Comparison of ENCODE assay signal across 11 cellular contexts in the genomic region with DNA sequence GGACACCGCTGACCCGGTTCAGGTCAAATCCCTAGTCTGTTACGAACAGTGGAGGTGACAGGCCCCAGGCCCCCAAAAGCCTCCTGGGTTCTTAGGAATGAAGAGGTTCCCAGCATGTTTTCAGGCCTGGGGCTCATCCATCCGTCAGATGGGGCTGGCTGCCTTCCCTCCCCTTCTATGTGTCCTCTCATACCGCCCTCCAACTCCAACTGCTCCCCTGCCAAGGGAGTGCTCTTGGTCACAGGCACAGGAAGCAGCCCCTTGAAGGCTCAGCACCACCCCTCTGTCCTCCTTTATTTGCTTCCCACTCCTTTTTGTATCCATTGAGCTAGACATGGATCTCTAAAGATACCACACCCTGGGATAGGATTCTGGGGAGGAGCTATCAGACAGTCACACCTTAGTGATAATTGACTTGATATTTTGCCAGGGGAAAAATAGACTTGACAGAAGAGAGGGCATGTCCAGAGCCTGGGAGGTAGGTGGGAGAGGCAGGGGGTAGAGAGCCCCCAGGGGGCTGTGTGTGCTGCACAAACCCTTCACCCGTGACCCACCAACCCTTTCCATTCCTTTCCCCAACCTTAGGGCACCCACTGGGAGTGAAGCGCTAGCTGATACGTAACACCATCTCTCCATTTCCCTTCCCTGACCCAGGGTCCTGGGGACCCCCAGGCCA. TPM values are rescaled to one million over a fixed set of nuclear protein-coding genes. Genes with fewer than 3 reads are reported as not detected.
A peak's percentile ranks its signal among the peaks of the same experiment; 100 is the strongest.
DNase-seq lines count a peak whose midpoint lies in the region; ATAC-seq and TF ChIP-seq lines count a peak whose summit lies in the region.
"Had no signal": no experiment of that assay in that cellular context is flagged by ENCODE, and none has a peak within 500 bp of the region (broad histone marks: within the 10 kb centered on the region; RNA-seq: fewer than 3 reads in every experiment).

No MANE protein-coding gene starts in this region.

- peak; percentile 6 for ATAC-seq in Right ventricle myocardium inferior
- no peak for ATAC-seq in Right ventricle myocardium superior (ENCODE audit: poor library complexity)
- ATAC-seq in upper lobe of left lung (ENCODE audit: low FRiP score in 2 of 2), result peak in 1 of 2 donors; percentile 35
- no peak for ATAC-seq in GM19467 (IDR thresholded peaks at IDR 0.05; ENCODE audit: unreplicated experiment)
- ATAC-seq: GM23338 had no signal

- TF ChIP-seq CTCF in coronary artery (IDR thresholded peaks at IDR 0.05), result no peak
- no peak for TF ChIP-seq CTCF in upper lobe of left lung (IDR thresholded peaks at IDR 0.05)
- no peak for TF ChIP-seq CTCF in GM13976 (IDR thresholded peaks at IDR 0.05; ENCODE audit: borderline replicate concordance, control extremely low read depth, extremely low read depth, insufficient read depth, missing control alignments)

- no peak overlapping the region for H3K4me3 ChIP-seq in coronary artery
- H3K4me3 ChIP-seq in mucosa of stomach (ENCODE audit: low read length), result peak overlapping the region; percentile 26
- H3K4me3 ChIP-seq in upper lobe of left lung, result no peak overlapping the region
- H3K4me3 ChIP-seq: GM23338 had no signal

- H3K9me3 ChIP-seq in mucosa of stomach (ENCODE audit: control insufficient read depth, low read length) (no peaks in the 10 kb centered on the region), upper lobe of left lung (no peaks in the 10 kb centered on the region)

- TF ChIP-seq EP300 in upper lobe of left lung (IDR thresholded peaks at IDR 0.05), result no peak

- 66 to 73% methylated on average over 8 of the region's 8 CpGs for WGBS in upper lobe of left lung, 2 donors

- TF ChIP-seq POLR2A in upper lobe of left lung (IDR thresholded peaks at IDR 0.05), result no peak

- H3K27ac ChIP-seq in coronary artery, result peak overlapping the region; percentile 71 to 89
- peak overlapping the region in 3 of 4 donors; percentile 58 to 67 (median 60) for H3K27ac ChIP-seq in upper lobe of left lung

- H3K27me3 ChIP-seq in mucosa of stomach (ENCODE audit: control insufficient read depth, insufficient read depth, low read length) (no peaks in the 10 kb centered on the region), upper lobe of left lung (no peaks in the 10 kb centered on the region)

- H3K9ac ChIP-seq in mucosa of stomach (ENCODE audit: low read length), result peak overlapping the region; percentile 78

- H3K36me3 ChIP-seq in mucosa of stomach (ENCODE audit: control insufficient read depth, insufficient read depth, low read length), result no peaks in the 10 kb centered on the region
- H3K36me3 ChIP-seq in upper lobe of left lung, result no peaks in the 10 kb centered on the region

- H3K4me1 ChIP-seq in mucosa of stomach (ENCODE audit: control insufficient read depth, insufficient read depth, low read length), result peaks cover 54% of the 10 kb centered on the region
- peaks cover 7 to 19% (median 14%) of the 10 kb centered on the region in 4 donors for H3K4me1 ChIP-seq in upper lobe of left lung

- intact Hi-C loops in Right ventricle myocardium inferior (cut with DNase I) (no loop called here), Right ventricle myocardium superior (cut with DNase I) (no loop called here)

- in situ Hi-C loops in GM13976 (cut with MboI; ENCODE audit: low sequenced_read_pairs, unreplicated experiment), result no loop called here

- DNase-seq in Right ventricle myocardium inferior (ENCODE audit: missing footprints), result no peak
- DNase-seq in Right ventricle myocardium superior, result no peak
- DNase-seq in coronary artery (ENCODE audit: low spot score), result no peak
- DNase-seq in upper lobe of left lung, result no peak
- no peak for DNase-seq in GM13976 (ENCODE audit: low spot score)
- DNase-seq in occipital lobe (lab: John Stamatoyannopoulos, UW), result no peak
- DNase-seq: activated gamma-delta T cell; effector memory CD8-positive, alpha-beta T cell had no signal

RNA-seq across cellular contexts. Expression of a gene that starts 10.7 kb away (rescaled TPM):
- total RNA-seq in Right ventricle myocardium inferior, result 7.8 TPM
- 5.2 TPM for total RNA-seq in Right ventricle myocardium superior
- total RNA-seq in upper lobe of left lung, result 10 to 100 TPM in 5 of 6 donors, 1 to 10 TPM in 1; 8.5 to 38.3 (median 17.7) TPM
- 5.5 TPM for total RNA-seq in occipital lobe
